Comparison of ENCODE assay signal across 24 cellular contexts in genomic region chr1:205420938-205421337, GRCh38. TPM values are rescaled to one million over a fixed set of nuclear protein-coding genes. Genes with fewer than 3 reads are reported as not detected.
"Had no signal": no experiment of that assay in that cellular context is flagged by ENCODE, and none has a peak within 500 bp of the region (broad histone marks: within the 10 kb centered on the region; RNA-seq: fewer than 3 reads in every experiment).

No MANE protein-coding gene starts in this region.

- ATAC-seq: activated CD4-positive, CD25-positive, alpha-beta regulatory T cell treated with anti-CD3 and anti-CD28 coated beads, Interleukin-2, amount 50 U/mL, for 24 hours; activated CD8-positive, alpha-beta T cell treated with anti-CD3 and anti-CD28 coated beads for 36 hours; activated T-cell treated with anti-CD3 and anti-CD28 coated beads, Interleukin-2, amount 50 U/mL, for 72 hours; Panc1; SK-N-SH treated with all-trans-retinoic acid at 6 μM for 48 hours had no signal

- DNase-seq: activated CD4-positive, alpha-beta T cell treated with anti-CD3 and anti-CD28 coated beads for 4 hours; activated CD8-positive, alpha-beta memory T cell treated with anti-CD3 and anti-CD28 coated beads, Interleukin-2, amount 50 U/mL, for 4 hours; activated CD8-positive, alpha-beta T cell treated with anti-CD3 and anti-CD28 coated beads for 36 hours; activated gamma-delta T cell treated with Interleukin-2 at 50 U/mL for 16 hours; activated naive CD4-positive, alpha-beta T cell treated with anti-CD3 and anti-CD28 coated beads, Interleukin-2, amount 10 ng/mL, durations not matched to agents 7 days and 5 days; activated naive CD8-positive, alpha-beta T cell treated with anti-CD3 and anti-CD28 coated beads for 36 hours; activated T-cell treated with anti-CD3 and anti-CD28 coated beads, Interleukin-2, amount 50 U/mL, for 72 hours; central memory CD4-positive, alpha-beta T cell; KG1; NCI-H1048; NCI-H146; NCI-H2081 treated with DMSO at 0.1 percent for 48 hours; NCI-H510A; NK-92 treated with Interleukin-12 subunit alpha and Interleukin-12 subunit beta, amount 100 ng/mL, for 24 hours; OCI-M1; RPMI8226 had no signal

- H3K27ac ChIP-seq: SJSA1 had no signal

- H3K9me3 ChIP-seq: SJSA1 had no signal

- H3K4me3 ChIP-seq: SJSA1 had no signal

- H3K4me1 ChIP-seq: SJSA1 had no signal

- H3K36me3 ChIP-seq: SJSA1 had no signal

RNA-seq across cellular contexts. Expression of gene LEMD1, which starts 0.9 kb away (rescaled TPM):
- total RNA-seq: activated T-helper 2 cell treated with anti-CD3 and anti-CD28 coated beads, Interferon-gamma antibody, Interleukin-2, Interleukin-4, amounts not matched to agents 10 μg/mL and 5 μg/mL and 100 μg/mL, durations not matched to agents 14 hours and 24 hours and 36 hours; LHCN-M2; M059J; Right ventricle myocardium inferior; SJSA1 had no signal

RNA-seq across cellular contexts. Expression of gene BLACAT1, which starts 34.9 kb away (rescaled TPM):
- total RNA-seq: activated T-helper 2 cell treated with anti-CD3 and anti-CD28 coated beads, Interferon-gamma antibody, Interleukin-2, Interleukin-4, amounts not matched to agents 10 μg/mL and 5 μg/mL and 100 μg/mL, durations not matched to agents 14 hours and 24 hours and 36 hours; LHCN-M2; Right ventricle myocardium inferior; SJSA1 had no signal
